ENCODE assay signal across 16 cellular contexts in genomic region chr1:16047791-16048475, GRCh38. TPM values are rescaled to one million over a fixed set of nuclear protein-coding genes. Genes with fewer than 3 reads are reported as not detected.
DNase-seq lines count a peak whose midpoint lies in the region; ATAC-seq, FAIRE-seq and TF ChIP-seq lines count a peak whose summit lies in the region.
"Had no signal": no experiment of that assay in that cellular context is flagged by ENCODE, and none has a peak within 500 bp of the region (broad histone marks: within the 10 kb centered on the region; RNA-seq: fewer than 3 reads in every experiment).

No MANE protein-coding gene starts in this region.

- no peak for TF ChIP-seq POLR2A in GM12891 (IDR thresholded peaks at IDR 0.05; ENCODE audit: low read depth, low read length)

- no peaks in the 10 kb centered on the region for H3K9me3 ChIP-seq in ES-I3 (ENCODE audit: control insufficient read depth, insufficient read depth, low read length)
- H3K9me3 ChIP-seq in kidney (ENCODE audit: control insufficient read depth in 1 of 2, low read length in 2 of 2), result no peaks in the 10 kb centered on the region
- H3K9me3 ChIP-seq: testis had no signal

- H3K4me3 Mint-ChIP-seq in central memory CD8-positive, alpha-beta T cell, result peak overlapping the region; percentile 20
- H3K4me3 Mint-ChIP-seq in progenitor cell of endocrine pancreas (ENCODE audit: low read depth), result peak overlapping the region; percentile 46
- H3K4me3 Mint-ChIP-seq: T-helper 1 cell treated with Interleukin-12 subunit alpha and Interleukin-12 subunit beta and Interleukin-4 antibody, amounts not matched to agents 30 μg/mL and 1 μg/mL, for 36 hours had no signal

- H3K27ac Mint-ChIP-seq in central memory CD8-positive, alpha-beta T cell (ENCODE audit: low read depth), result no peak overlapping the region
- no peak overlapping the region for H3K27ac Mint-ChIP-seq in progenitor cell of endocrine pancreas
- H3K27ac Mint-ChIP-seq: T-helper 1 cell treated with Interleukin-12 subunit alpha and Interleukin-12 subunit beta and Interleukin-4 antibody, amounts not matched to agents 30 μg/mL and 1 μg/mL, for 36 hours had no signal

- no peaks in the 10 kb centered on the region for H3K4me1 Mint-ChIP-seq in central memory CD8-positive, alpha-beta T cell
- peaks cover 4% of the 10 kb centered on the region for H3K4me1 Mint-ChIP-seq in progenitor cell of endocrine pancreas (ENCODE audit: low read depth)

- no peak for DNase-seq in central memory CD8-positive, alpha-beta T cell (ENCODE audit: low spot score in 2 of 2)
- DNase-seq in kidney, result no peak
- no peak for DNase-seq in progenitor cell of endocrine pancreas (ENCODE audit: low spot score, unreplicated experiment)
- DNase-seq in GM12891 (ENCODE audit: insufficient read length, low spot score), result no peak
- DNase-seq in NCI-H1048 (lab: John Stamatoyannopoulos, UW), result no peak
- no peak for DNase-seq in middle frontal gyrus (ENCODE audit: extremely low spot score, low spot score)
- DNase-seq: SIG-M5 had no signal

- TF ChIP-seq CTCF in kidney (IDR thresholded peaks at IDR 0.05; ENCODE audit: borderline replicate concordance, extremely low read depth, insufficient read depth), result no peak
- TF ChIP-seq CTCF in progenitor cell of endocrine pancreas (IDR thresholded peaks at IDR 0.05; ENCODE audit: unreplicated experiment), result no peak

- ATAC-seq in central memory CD8-positive, alpha-beta T cell (replicated peaks; ENCODE audit: extremely low read depth, poor library complexity, severe bottlenecking), result no peak
- no peak for ATAC-seq in GM21447 (IDR thresholded peaks at IDR 0.05; ENCODE audit: unreplicated experiment)

- no peaks in the 10 kb centered on the region for H3K9me3 Mint-ChIP-seq in central memory CD8-positive, alpha-beta T cell
- no peaks in the 10 kb centered on the region for H3K9me3 Mint-ChIP-seq in progenitor cell of endocrine pancreas (ENCODE audit: low read depth)
- H3K9me3 Mint-ChIP-seq: T-helper 1 cell treated with Interleukin-12 subunit alpha and Interleukin-12 subunit beta and Interleukin-4 antibody, amounts not matched to agents 30 μg/mL and 1 μg/mL, for 36 hours had no signal

- H3K4me3 ChIP-seq in kidney (ENCODE audit: low read length in 2 of 2), result peak overlapping the region in 1 of 2 donors; percentile 53

- FAIRE-seq in kidney (lab: Jason Lieb, UNC) (no peak), GM12891 (lab: Jason Lieb, UNC) (no peak)

- H3K36me3 Mint-ChIP-seq in central memory CD8-positive, alpha-beta T cell (ENCODE audit: insufficient read depth), result no peaks in the 10 kb centered on the region
- H3K36me3 Mint-ChIP-seq in progenitor cell of endocrine pancreas (ENCODE audit: insufficient read depth), result no peaks in the 10 kb centered on the region

- H3K4me1 ChIP-seq in ES-I3 (ENCODE audit: insufficient read depth, low read length) (peaks cover 10% of the 10 kb centered on the region), kidney (ENCODE audit: control insufficient read depth in 1 of 2, insufficient read depth in 1 of 2, low read depth in 1 of 2, low read length in 2 of 2) (peaks cover 0 to 4% of the 10 kb centered on the region in 2 donors)

- H3K36me3 ChIP-seq in ES-I3 (ENCODE audit: insufficient read depth, low read length) (no peaks in the 10 kb centered on the region), kidney (ENCODE audit: control insufficient read depth in 1 of 2, insufficient read depth in 2 of 2, low read length in 2 of 2) (peaks cover 0 to 6% of the 10 kb centered on the region in 2 donors)
- H3K36me3 ChIP-seq: WERI-Rb-1 had no signal

- peak overlapping the region; percentile 75; the same call in 1 of the 2 replicates for H3K9ac ChIP-seq in ES-I3 (ENCODE audit: low read depth, low read length)
- peak overlapping the region in 1 of 2 donors; percentile 0 for H3K9ac ChIP-seq in kidney (ENCODE audit: low read length in 2 of 2)

- intact Hi-C loops in kidney (cut with DNase I), result no loop called here

- H3K27ac ChIP-seq in kidney (ENCODE audit: low read depth in 2 of 2, low read length in 2 of 2), result peak overlapping the region; percentile 2 to 48
- H3K27ac ChIP-seq: testis, WERI-Rb-1 had no signal

- H3K27me3 Mint-ChIP-seq in central memory CD8-positive, alpha-beta T cell, result peaks cover 70% of the 10 kb centered on the region
- H3K27me3 Mint-ChIP-seq in progenitor cell of endocrine pancreas, result peaks cover 12% of the 10 kb centered on the region

TF ChIP-seq in GM12891, 5 proteins besides CTCF, POLR2A, EP300 and RAD21:
- TF ChIP-seq POU2F2 (IDR thresholded peaks at IDR 0.05; ENCODE audit: low read depth, low read length), result no peak
- no peak for TF ChIP-seq TAF1 (IDR thresholded peaks at IDR 0.05; ENCODE audit: low read depth, low read length)
- TF ChIP-seq PAX5 (IDR thresholded peaks at IDR 0.05; ENCODE audit: insufficient read depth, low read length, severe bottlenecking), result no peak
- no peak for TF ChIP-seq POLR2AphosphoS5 (IDR thresholded peaks at IDR 0.05; ENCODE audit: low read depth, low read length)
- TF ChIP-seq SPI1 (IDR thresholded peaks at IDR 0.05; ENCODE audit: low read depth, low read length), result no peak
TF ChIP-seq in GM12891: peak in this region for 0.

RNA-seq across cellular contexts. Expression of gene CLCNKB, which starts 4.4 kb away (rescaled TPM):
- total RNA-seq in kidney (60.6 TPM), progenitor cell of endocrine pancreas (1.5 and 2.3 TPM in 2 replicates)
- polyA plus RNA-seq in kidney (ENCODE audit: insufficient read depth, low read depth, low replicate concordance), result 519 TPM
- polyA plus RNA-seq in GM12891 (2012; ENCODE audit: low read depth, missing spikeins), result not detected
- total RNA-seq: H4 had no signal

RNA-seq across cellular contexts. Expression of gene FAM131C, which starts 25.5 kb away (rescaled TPM):
- total RNA-seq in kidney (5.0 TPM), progenitor cell of endocrine pancreas (1.2 and 1.6 TPM in 2 replicates)
- 12.0 TPM for polyA plus RNA-seq in kidney (ENCODE audit: insufficient read depth, low read depth, low replicate concordance)
- polyA plus RNA-seq in GM12891 (2012; ENCODE audit: low read depth, missing spikeins), result not detected

RNA-seq across cellular contexts. Expression of gene CLCNKA, which starts 26.1 kb away (rescaled TPM):
- 7.8 TPM for total RNA-seq in kidney
- polyA plus RNA-seq in kidney (ENCODE audit: insufficient read depth, low read depth, low replicate concordance), result 187 TPM
- 2.2 and 2.4 TPM in 2 replicates for total RNA-seq in progenitor cell of endocrine pancreas
- 0.40 TPM for polyA plus RNA-seq in GM12891 (2012; ENCODE audit: low read depth, missing spikeins)
- total RNA-seq: H4, kidney epithelial cell had no signal

RNA-seq across cellular contexts. Expression of gene HSPB7, which starts 30.1 kb away (rescaled TPM):
- total RNA-seq in kidney, result 29.1 TPM
- 17.0 TPM for polyA plus RNA-seq in kidney (ENCODE audit: insufficient read depth, low read depth, low replicate concordance)
- total RNA-seq in progenitor cell of endocrine pancreas, result not detected in 2 replicates
- 0.19 TPM for polyA plus RNA-seq in GM12891 (2012; ENCODE audit: low read depth, missing spikeins)
- total RNA-seq: H4, kidney epithelial cell had no signal

RNA-seq across cellular contexts. Expression of gene SRARP, which starts 43.9 kb away (rescaled TPM):
- total RNA-seq in kidney (0.22 TPM), progenitor cell of endocrine pancreas (not detected in 2 replicates)
- polyA plus RNA-seq in kidney (ENCODE audit: insufficient read depth, low read depth, low replicate concordance), result 4.0 TPM
- 0.04 TPM for polyA plus RNA-seq in GM12891 (2012; ENCODE audit: low read depth, missing spikeins)
- total RNA-seq: chondrocyte, H4, kidney epithelial cell, M059J had no signal

Comparison
In these comparisons a context has a peak if more than half of its experiments do, and no peak if none do; other contexts are left out.
1. RNA of gene CLCNKB, which starts 4.4 kb away (total RNA-seq): 60.6 TPM in kidney (single experiment); 1.5 to 2.3 TPM in progenitor cell of endocrine pancreas; every median in the first group is over 10 times any median in the second.